Comparison of ENCODE assay signal across 10 cellular contexts in genomic region chr3:52268036-52268435, GRCh38. TPM values are rescaled to one million over a fixed set of nuclear protein-coding genes. Genes with fewer than 3 reads are reported as not detected.
DNase-seq lines count a peak whose midpoint lies in the region; ATAC-seq, FAIRE-seq and TF ChIP-seq lines count a peak whose summit lies in the region.
"Had no signal": no experiment of that assay in that cellular context is flagged by ENCODE, and none has a peak within 500 bp of the region (broad histone marks: within the 10 kb centered on the region; RNA-seq: fewer than 3 reads in every experiment).

No MANE protein-coding gene starts in this region.

- no peaks in the 10 kb centered on the region for H3K9me3 ChIP-seq in pancreas

- H3K27ac Mint-ChIP-seq in stimulated activated memory B cell treated with anti-CD40 and anti-IgM and Interleukin-4, amounts not matched to agents 10 μg/mL and 1 μg/mL and 100 μg/mL, for 72 hours, result peak overlapping the region; percentile 74

- H3K27ac ChIP-seq in pancreas, result no peak overlapping the region
- H3K27ac ChIP-seq: HL-60 had no signal

- no peak overlapping the region for H3K4me3 Mint-ChIP-seq in stimulated activated memory B cell treated with anti-CD40 and anti-IgM and Interleukin-4, amounts not matched to agents 10 μg/mL and 1 μg/mL and 100 μg/mL, for 72 hours

- H3K4me1 ChIP-seq in pancreas, result peaks cover 4 to 30% (median 14%) of the 10 kb centered on the region in 3 donors

- H3K27me3 ChIP-seq in pancreas, result no peaks in the 10 kb centered on the region

- no peak for FAIRE-seq in pancreas (lab: Jason Lieb, UNC)

- H3K27me3 Mint-ChIP-seq in stimulated activated memory B cell treated with anti-CD40 and anti-IgM and Interleukin-4, amounts not matched to agents 10 μg/mL and 1 μg/mL and 100 μg/mL, for 72 hours, result no peaks in the 10 kb centered on the region

- peaks cover 0 to 55% (median 41%) of the 10 kb centered on the region in 3 donors for H3K36me3 ChIP-seq in pancreas

- WGBS in pancreas, 2 donors, result 89 to 94% methylated on average over 7 of the region's 7 CpGs

- H3K9me3 Mint-ChIP-seq in stimulated activated memory B cell treated with anti-CD40 and anti-IgM and Interleukin-4, amounts not matched to agents 10 μg/mL and 1 μg/mL and 100 μg/mL, for 72 hours, result no peaks in the 10 kb centered on the region

- H3K4me3 ChIP-seq in pancreas, result no peak overlapping the region

- DNase-seq in T-helper 9 cell (peak; percentile 34), EL (no peak), pancreas (no peak)
- DNase-seq in activated T-cell treated with anti-CD3 and anti-CD28 coated beads, Interleukin-2, amount 50 U/mL, for 48 hours, result peak; percentile 68 to 75
- DNase-seq: NK-92 treated with Interleukin-12 subunit alpha and Interleukin-12 subunit beta, amount 100 ng/mL, for 24 hours had no signal

- TF ChIP-seq CTCF in pancreas (IDR thresholded peaks at IDR 0.05), result no peak

- H3K36me3 Mint-ChIP-seq in stimulated activated memory B cell treated with anti-CD40 and anti-IgM and Interleukin-4, amounts not matched to agents 10 μg/mL and 1 μg/mL and 100 μg/mL, for 72 hours, result peaks cover 44% of the 10 kb centered on the region

- peaks cover 65% of the 10 kb centered on the region for H3K4me1 Mint-ChIP-seq in stimulated activated memory B cell treated with anti-CD40 and anti-IgM and Interleukin-4, amounts not matched to agents 10 μg/mL and 1 μg/mL and 100 μg/mL, for 72 hours

- ATAC-seq in esophagus mucosa (peak; percentile 83), pancreas (no peak), GM19463 (IDR thresholded peaks at IDR 0.05; ENCODE audit: unreplicated experiment) (no peak)
- ATAC-seq in stimulated activated memory B cell treated with anti-CD40 and anti-IgM and Interleukin-4, amounts not matched to agents 10 μg/mL and 1 μg/mL and 100 μg/mL, for 72 hours, result no peak

- intact Hi-C loops in pancreas (cut with DNase I), result no loop called here

RNA-seq across cellular contexts. Expression of gene WDR82, which starts 10.4 kb away (rescaled TPM):
- total RNA-seq in esophagus mucosa (52.2 TPM), pancreas (10 to 100 TPM; 15.1 to 32.1 (median 19.6) TPM)
- 10 to 100 TPM in 1 of 2 donors, 1 to 10 TPM in 1; 9.0 to 18.5 TPM for polyA plus RNA-seq in pancreas

RNA-seq across cellular contexts. Expression of gene GLYCTK, which starts 19.6 kb away (rescaled TPM):
- total RNA-seq in esophagus mucosa (7.2 TPM), pancreas (10 to 100 TPM in 1 of 6 donors, 1 to 10 TPM in 5; 4.1 to 11.6 (median 6.8) TPM)
- polyA plus RNA-seq in pancreas, result 10 to 100 TPM; 13.8 to 19.3 TPM

RNA-seq across cellular contexts. Expression of gene PPM1M, which starts 22.5 kb away (rescaled TPM):
- total RNA-seq in esophagus mucosa (9.5 TPM), pancreas (10 to 100 TPM in 1 of 6 donors, 1 to 10 TPM in 5; 4.0 to 15.2 (median 6.7) TPM)
- polyA plus RNA-seq in pancreas, result 10 to 100 TPM in 1 of 2 donors, 1 to 10 TPM in 1; 9.2 to 11.8 TPM

RNA-seq across cellular contexts. Expression of gene TWF2, which starts 29.1 kb away (rescaled TPM):
- total RNA-seq in esophagus mucosa (37.4 TPM), pancreas (10 to 100 TPM in 4 of 6 donors, 1 to 10 TPM in 2; 8.9 to 26.8 (median 11.3) TPM)
- 10 to 100 TPM; 12.9 to 15.9 TPM for polyA plus RNA-seq in pancreas

RNA-seq across cellular contexts. Expression of gene TLR9, which starts 42.6 kb away (rescaled TPM):
- 0.04 TPM for total RNA-seq in esophagus mucosa
- under 1 TPM in 4 of 6 donors, not detected in 2; 0.03 to 0.47 (median 0.04) TPM for total RNA-seq in pancreas
- under 1 TPM; 0.05 to 0.27 TPM for polyA plus RNA-seq in pancreas
- total RNA-seq: dermis microvascular lymphatic vessel endothelial cell had no signal

Comparison
In these comparisons a context has a peak if more than half of its experiments do, and no peak if none do; other contexts are left out.
1. DNase-seq: peak in T-helper 9 cell (single experiment) and activated T-cell treated with anti-CD3 and anti-CD28 coated beads, Interleukin-2, amount 50 U/mL, for 48 hours (2 of 2); none in EL (single experiment) and pancreas (0 of 6).